ENCODE assay signal across 1 cellular context in the genomic region with DNA sequence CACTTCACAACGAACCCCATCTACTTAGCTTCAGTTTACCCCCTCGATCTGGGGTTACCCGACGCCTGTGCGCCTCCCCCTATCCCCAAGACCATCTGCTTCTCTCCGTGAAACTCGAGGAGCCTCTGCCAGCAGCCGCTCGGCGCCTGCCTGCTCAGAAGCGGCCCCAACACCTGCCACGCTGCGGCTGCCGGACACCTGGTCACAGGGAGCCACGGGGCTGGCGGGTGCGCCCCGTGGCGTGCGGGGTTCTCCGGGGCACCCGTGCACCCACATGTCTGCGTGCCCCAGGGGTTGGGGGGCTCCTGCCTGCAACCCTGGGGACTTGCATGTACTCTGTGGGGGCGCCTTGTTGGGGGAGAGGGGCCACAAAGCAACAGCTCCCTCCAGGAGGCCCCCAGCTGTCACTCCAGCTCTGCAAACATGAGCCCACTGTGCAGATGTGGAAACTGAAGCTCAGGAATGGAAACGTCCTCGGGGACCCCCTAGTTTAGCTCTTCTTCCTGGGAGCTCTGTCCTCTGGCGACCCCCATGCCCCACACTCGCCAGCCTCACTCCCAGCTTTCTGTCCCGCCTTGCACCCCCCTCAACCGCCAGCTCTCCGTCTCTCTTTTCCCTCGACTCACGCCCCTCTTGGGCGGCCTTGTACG.
TF ChIP-seq lines count a peak whose summit lies in the region.

No MANE protein-coding gene starts in this region.

TF ChIP-seq in IMR-90, 13 proteins besides CTCF, POLR2A, EP300 and RAD21 (continued from another document):
- TF ChIP-seq, protein P1, sequence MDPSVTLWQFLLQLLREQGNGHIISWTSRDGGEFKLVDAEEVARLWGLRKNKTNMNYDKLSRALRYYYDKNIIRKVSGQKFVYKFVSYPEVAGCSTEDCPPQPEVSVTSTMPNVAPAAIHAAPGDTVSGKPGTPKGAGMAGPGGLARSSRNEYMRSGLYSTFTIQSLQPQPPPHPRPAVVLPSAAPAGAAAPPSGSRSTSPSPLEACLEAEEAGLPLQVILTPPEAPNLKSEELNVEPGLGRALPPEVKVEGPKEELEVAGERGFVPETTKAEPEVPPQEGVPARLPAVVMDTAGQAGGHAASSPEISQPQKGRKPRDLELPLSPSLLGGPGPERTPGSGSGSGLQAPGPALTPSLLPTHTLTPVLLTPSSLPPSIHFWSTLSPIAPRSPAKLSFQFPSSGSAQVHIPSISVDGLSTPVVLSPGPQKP (IDR thresholded peaks at IDR 0.05; ENCODE audit: borderline replicate concordance, low read depth, low read length): no peak
- no peak for TF ChIP-seq NFE2L2 (IDR thresholded peaks at IDR 0.05; ENCODE audit: low read depth, low read length)
- no peak for TF ChIP-seq BHLHE40 (IDR thresholded peaks at IDR 0.05; ENCODE audit: low read depth, low read length)
